27 cellular contexts compared by ENCODE assay signal in the genomic region with DNA sequence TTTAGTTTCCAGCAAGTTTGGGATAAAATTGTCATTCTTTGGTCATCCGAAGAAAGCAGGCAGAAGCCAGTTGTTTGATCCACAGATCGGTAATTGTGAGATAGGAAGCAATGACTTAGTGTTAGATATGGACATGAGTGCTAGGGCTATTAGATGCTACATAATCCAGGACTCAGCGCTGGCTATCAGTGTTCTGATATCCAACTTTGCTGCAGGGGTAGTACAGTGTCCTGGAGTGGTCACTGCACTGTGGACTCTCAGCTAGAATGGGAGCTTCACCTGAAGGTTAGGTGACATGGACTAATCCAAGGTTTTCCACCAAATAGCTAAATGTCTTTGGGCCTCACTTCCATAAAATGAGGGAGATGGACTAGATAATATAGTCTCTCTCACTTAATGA. TPM values are rescaled to one million over a fixed set of nuclear protein-coding genes. Genes with fewer than 3 reads are reported as not detected.
DNase-seq lines count a peak whose midpoint lies in the region; ATAC-seq, FAIRE-seq and TF ChIP-seq lines count a peak whose summit lies in the region.
"Had no signal": no experiment of that assay in that cellular context is flagged by ENCODE, and none has a peak within 500 bp of the region (broad histone marks: within the 10 kb centered on the region; RNA-seq: fewer than 3 reads in every experiment).

No MANE protein-coding gene starts in this region.

- no peak for DNase-seq in GM12892 (ENCODE audit: insufficient read length)
- no peak for DNase-seq in ascending aorta (ENCODE audit: low spot score in 2 of 2)
- no peak for DNase-seq in left ventricle myocardium superior
- DNase-seq in T-helper 9 cell: no peak
- DNase-seq in upper lobe of right lung: no peak
- no peak for DNase-seq in NAMALWA (ENCODE audit: low spot score)
- DNase-seq: activated CD4-positive, alpha-beta T cell treated with anti-CD3 and anti-CD28 coated beads for 1 hour; activated CD8-positive, alpha-beta memory T cell treated with anti-CD3 and anti-CD28 coated beads for 24 hours; activated gamma-delta T cell; activated T-cell treated with anti-CD3 and anti-CD28 coated beads, Interleukin-2, amount 50 U/mL, for 1 hour; body of pancreas; CD4-positive, CD25-positive, alpha-beta regulatory T cell; effector CD8-positive, alpha-beta T cell; mucosa of descending colon; NCI-H1436; NCI-H2107; PC-9; SIG-M5; stimulated activated CD4-positive, alpha-beta T cell treated with anti-CD3 and anti-CD28 coated beads, Interleukin-2, amount 100 ng/mL, for 24 hours; testis had no signal

- H3K27me3 ChIP-seq in ascending aorta (no peaks in the 10 kb centered on the region), skeletal muscle tissue (ENCODE audit: control insufficient read depth in 3 of 3, insufficient read depth in 3 of 3, low read length in 3 of 3) (no peaks in the 10 kb centered on the region), upper lobe of right lung (no peaks in the 10 kb centered on the region)
- H3K27me3 ChIP-seq: body of pancreas, testis had no signal

- no peak for FAIRE-seq in GM12892 (lab: Jason Lieb, UNC)
- FAIRE-seq: frontal cortex, H1, islet of Langerhans had no signal

- no peaks in the 10 kb centered on the region for H3K9me3 ChIP-seq in ascending aorta
- no peaks in the 10 kb centered on the region for H3K9me3 ChIP-seq in skeletal muscle tissue (ENCODE audit: control insufficient read depth in 3 of 3, low read length in 3 of 3)
- no peaks in the 10 kb centered on the region for H3K9me3 ChIP-seq in upper lobe of right lung
- H3K9me3 ChIP-seq: body of pancreas, mucosa of descending colon, testis had no signal

- TF ChIP-seq CTCF in ascending aorta (IDR thresholded peaks at IDR 0.05) (no peak), upper lobe of right lung (IDR thresholded peaks at IDR 0.05) (no peak)

- H3K4me1 ChIP-seq in ascending aorta (peaks cover 0 to 63% of the 10 kb centered on the region in 2 donors), skeletal muscle tissue (ENCODE audit: control insufficient read depth in 3 of 3, insufficient read depth in 3 of 3, low read length in 3 of 3) (peaks cover 2 to 5% (median 3%) of the 10 kb centered on the region in 3 donors), upper lobe of right lung (peaks cover 4% of the 10 kb centered on the region)

- peaks cover 0 to 4% of the 10 kb centered on the region in 2 donors for H3K36me3 ChIP-seq in ascending aorta
- H3K36me3 ChIP-seq in skeletal muscle tissue (ENCODE audit: control insufficient read depth in 3 of 3, insufficient read depth in 3 of 3, low read length in 3 of 3): no peaks in the 10 kb centered on the region
- H3K36me3 ChIP-seq in upper lobe of right lung: no peaks in the 10 kb centered on the region

- intact Hi-C loops in ascending aorta (cut with DNase I) (no loop called here), left ventricle myocardium superior (cut with micrococcal nuclease) (no loop called here), upper lobe of right lung (cut with DNase I) (no loop called here)

- peak; percentile 42 for ATAC-seq in left ventricle myocardium superior
- ATAC-seq in GM19397 (IDR thresholded peaks at IDR 0.05; ENCODE audit: unreplicated experiment): no peak
- ATAC-seq in upper lobe of right lung: no peak
- ATAC-seq: mucosa of descending colon had no signal

- TF ChIP-seq POLR2A in GM12892 (IDR thresholded peaks at IDR 0.05; ENCODE audit: low read depth, low read length): peak; percentile 39; the same call in 1 of the 2 replicates

- peak overlapping the region; percentile 84 to 90 for H3K27ac ChIP-seq in ascending aorta
- peak overlapping the region; percentile 1 for H3K27ac ChIP-seq in skeletal muscle tissue (ENCODE audit: low read depth, low read length)
- H3K27ac ChIP-seq in upper lobe of right lung: no peak overlapping the region
- H3K27ac ChIP-seq: KMS-11, PC-9 had no signal

- H3K4me3 ChIP-seq in ascending aorta (no peak overlapping the region), skeletal muscle tissue (ENCODE audit: low read length in 3 of 3) (no peak overlapping the region), upper lobe of right lung (no peak overlapping the region)
- H3K4me3 ChIP-seq: body of pancreas, mucosa of descending colon, PC-9, skin epidermis, testis had no signal

- H3K9ac ChIP-seq in skeletal muscle tissue (ENCODE audit: low read depth in 1 of 3, low read length in 3 of 3): no peak overlapping the region
- H3K9ac ChIP-seq: KMS-11 had no signal

RNA-seq across cellular contexts. Expression of a gene that starts 39.9 kb away (rescaled TPM):
- polyA plus RNA-seq in GM12892 (2012; ENCODE audit: missing spikeins): 93.4 TPM
- total RNA-seq in ascending aorta (137 TPM), left ventricle myocardium superior (66.1 TPM), skeletal muscle tissue (17.2 TPM), upper lobe of right lung (36.0 TPM)

RNA-seq across cellular contexts. Expression of a gene that starts 48.6 kb away (rescaled TPM):
- polyA plus RNA-seq in GM12892 (2012; ENCODE audit: missing spikeins): 44.5 TPM
- total RNA-seq in ascending aorta: 5.6 TPM
- total RNA-seq in left ventricle myocardium superior: 2.5 TPM
- 1.6 TPM for total RNA-seq in skeletal muscle tissue
- 6.9 TPM for total RNA-seq in upper lobe of right lung
